1 cellular context compared by ENCODE assay signal in the genomic region with DNA sequence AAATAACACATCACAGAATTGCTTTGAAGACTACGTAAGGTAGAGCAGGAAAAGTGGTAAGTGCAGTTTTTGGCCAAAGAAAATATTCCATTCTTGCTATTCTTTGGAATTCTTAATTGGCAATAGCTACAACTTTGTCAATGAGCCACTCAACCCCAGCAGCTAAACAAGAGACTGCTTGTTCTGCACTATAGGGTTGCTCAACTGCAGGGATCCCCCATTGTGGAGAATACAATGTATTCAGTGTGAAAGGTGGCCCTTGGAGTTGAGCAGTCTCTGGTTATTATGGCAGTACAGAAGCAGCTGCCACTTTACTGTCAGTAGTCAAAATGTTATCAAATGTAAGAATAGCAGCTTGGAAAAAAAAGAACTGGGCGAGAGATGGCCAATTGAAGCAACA.
TF ChIP-seq lines count a peak whose summit lies in the region.

No MANE protein-coding gene starts in this region.

TF ChIP-seq in HepG2, 621 proteins besides CTCF, POLR2A, EP300 and RAD21:
- TF ChIP-seq, protein P1, sequence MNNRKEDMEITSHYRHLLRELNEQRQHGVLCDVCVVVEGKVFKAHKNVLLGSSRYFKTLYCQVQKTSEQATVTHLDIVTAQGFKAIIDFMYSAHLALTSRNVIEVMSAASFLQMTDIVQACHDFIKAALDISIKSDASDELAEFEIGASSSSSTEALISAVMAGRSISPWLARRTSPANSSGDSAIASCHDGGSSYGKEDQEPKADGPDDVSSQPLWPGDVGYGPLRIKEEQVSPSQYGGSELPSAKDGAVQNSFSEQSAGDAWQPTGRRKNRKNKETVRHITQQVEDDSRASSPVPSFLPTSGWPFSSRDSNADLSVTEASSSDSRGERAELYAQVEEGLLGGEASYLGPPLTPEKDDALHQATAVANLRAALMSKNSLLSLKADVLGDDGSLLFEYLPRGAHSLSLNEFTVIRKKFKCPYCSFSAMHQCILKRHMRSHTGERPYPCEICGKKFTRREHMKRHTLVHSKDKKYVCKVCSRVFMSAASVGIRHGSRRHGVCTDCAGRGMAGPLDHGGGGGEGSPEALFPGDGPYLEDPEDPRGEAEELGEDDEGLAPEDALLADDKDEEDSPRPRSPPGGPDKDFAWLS (CRISPR knock-in tag; IDR thresholded peaks at IDR 0.05; ENCODE audit: borderline replicate concordance) = no peak
- TF ChIP-seq ZNF589 (CRISPR knock-in tag; conservative IDR thresholded peaks at IDR 0.05) = no peak
- no peak for TF ChIP-seq ZNF883 (CRISPR knock-in tag; IDR thresholded peaks at IDR 0.05; ENCODE audit: not compliant biosample characterization)
- peak; percentile 14; the same call in 1 of the 2 replicates for TF ChIP-seq CEBPB (IDR thresholded peaks at IDR 0.05; ENCODE audit: borderline replicate concordance, low read depth, low read length)
